Comparison of ENCODE assay signal across 14 cellular contexts in genomic region chr2:52539026-52539964, GRCh38.
"Had no signal": no experiment of that assay in that cellular context is flagged by ENCODE, and none has a peak within 500 bp of the region (broad histone marks: within the 10 kb centered on the region; RNA-seq: fewer than 3 reads in every experiment).

No MANE protein-coding gene starts in this region.

- H3K27me3 ChIP-seq: cardiac muscle cell, colonic mucosa, ovary, thyroid gland had no signal

- H3K36me3 ChIP-seq: cardiac muscle cell, colonic mucosa, ovary, thyroid gland had no signal

- DNase-seq: activated CD4-positive, alpha-beta memory T cell treated with anti-CD3 and anti-CD28 coated beads for 36 hours; activated CD4-positive, alpha-beta T cell treated with anti-CD3 and anti-CD28 coated beads for 1 hour; activated gamma-delta T cell; activated T-cell treated with anti-CD3 and anti-CD28 coated beads, Interleukin-2, amount 50 U/mL, for 4 hours; aorta; colonic mucosa; effector CD8-positive, alpha-beta T cell; glutamatergic neuron; mammary epithelial cell; ovary; T-helper 9 cell; thyroid gland had no signal

- H3K4me3 ChIP-seq: cardiac muscle cell, colonic mucosa, ovary, thyroid gland had no signal

- H3K9me3 ChIP-seq: colonic mucosa, ovary, thyroid gland had no signal

- FAIRE-seq: urothelium cell line had no signal

- H3K27ac ChIP-seq: cardiac muscle cell, colonic mucosa, ovary, thyroid gland had no signal

- H3K4me1 ChIP-seq: colonic mucosa, thyroid gland had no signal

- ATAC-seq: activated T-cell treated with anti-CD3 and anti-CD28 coated beads, Interleukin-2, amount 50 U/mL, for 4 hours had no signal
